ENCODE assay signal across 9 cellular contexts in genomic region chr2:66495788-66496640, GRCh38.
A peak's percentile ranks its signal among the peaks of the same experiment; 100 is the strongest.
DNase-seq lines count a peak whose midpoint lies in the region; ATAC-seq, FAIRE-seq and TF ChIP-seq lines count a peak whose summit lies in the region.
"Had no signal": no experiment of that assay in that cellular context is flagged by ENCODE, and none has a peak within 500 bp of the region (broad histone marks: within the 10 kb centered on the region; RNA-seq: fewer than 3 reads in every experiment).

No MANE protein-coding gene starts in this region.

- no peaks in the 10 kb centered on the region for H3K79me2 ChIP-seq in mammary epithelial cell (ENCODE audit: insufficient read depth, low read length)

- no peaks in the 10 kb centered on the region for H3K9me3 Mint-ChIP-seq in natural killer cell
- H3K9me3 Mint-ChIP-seq in activated naive CD8-positive, alpha-beta T cell treated with anti-CD3 and anti-CD28 coated beads for 36 hours = no peaks in the 10 kb centered on the region

- dilution Hi-C loops in mammary epithelial cell (cut with HindIII; ENCODE audit: low sequenced_read_pairs) = no loop called here

- peak overlapping the region; percentile 60 for H3K4me2 ChIP-seq in mammary epithelial cell (ENCODE audit: insufficient read depth, low read depth, low read length)

- WGBS in mammary epithelial cell (ENCODE audit: low coverage, missing lambda C conversion rate) = 48% methylated on average over 9 of the region's 13 CpGs
- WGBS in upper lobe of left lung, 2 donors = 42 to 50% methylated on average over 13 of the region's 13 CpGs
- WGBS in small intestine, 3 donors = 55 to 59% (median 58%) methylated on average over 13 of the region's 13 CpGs

- TF ChIP-seq CTCF in LNCaP clone FGC (IDR thresholded peaks at IDR 0.05; ENCODE audit: control insufficient read depth, extremely low read depth, insufficient read depth) (no peak), mammary epithelial cell (conservative IDR thresholded peaks at IDR 0.05 in 1 of 2, IDR thresholded peaks at IDR 0.05 in 1 of 2; ENCODE audit: extremely low read depth in 1 of 2, insufficient read depth in 1 of 2, low read depth in 1 of 2, low read length in 2 of 2) (peak in 1 of 2 donors; percentile 59), upper lobe of left lung (IDR thresholded peaks at IDR 0.05) (peak in 1 of 6 experiments; percentile 17), natural killer cell (IDR thresholded peaks at IDR 0.05) (no peak)

- peak overlapping the region; percentile 81 for H3K27ac ChIP-seq in mammary epithelial cell (ENCODE audit: insufficient read depth, low read depth, low read length)
- peak overlapping the region; percentile 58 to 80 (median 73) for H3K27ac ChIP-seq in upper lobe of left lung
- peak overlapping the region in 1 of 2 donors; percentile 50 for H3K27ac ChIP-seq in small intestine (ENCODE audit: low read depth in 1 of 2, low read length in 1 of 2)

- no peak for TF ChIP-seq POLR2A in upper lobe of left lung (IDR thresholded peaks at IDR 0.05)

- intact Hi-C loops in mammary epithelial cell (cut with micrococcal nuclease) (loop anchor here (2.0 kb wide), 1 partner anchor 61 kb away; the partner anchor contains the start of gene MEIS1), natural killer cell (cut with micrococcal nuclease) (no loop called here)

- FAIRE-seq in small intestine (lab: Jason Lieb, UNC) = no peak

- DNase-seq in LNCaP clone FGC (ENCODE audit: low read depth) (peak; percentile 56), mammary epithelial cell (peak; percentile 85), left lobe of liver (ENCODE audit: low spot score) (peak; percentile 78), upper lobe of left lung (peak in 1 of 2 donors; percentile 28), natural killer cell (no peak), small intestine (no peak)
- DNase-seq in activated naive CD8-positive, alpha-beta T cell treated with anti-CD3 and anti-CD28 coated beads for 36 hours = no peak

- no peak for TF ChIP-seq EP300 in upper lobe of left lung (IDR thresholded peaks at IDR 0.05)

- H3K9ac ChIP-seq in mammary epithelial cell (ENCODE audit: insufficient read depth, low read length) = no peak overlapping the region

- H3K36me3 ChIP-seq in mammary epithelial cell (ENCODE audit: insufficient read depth, low read length) (no peaks in the 10 kb centered on the region), upper lobe of left lung (peaks cover 0 to 3% (median 0%) of the 10 kb centered on the region in 4 donors), small intestine (ENCODE audit: control insufficient read depth in 2 of 2, insufficient read depth in 2 of 2, low read length in 2 of 2) (no peaks in the 10 kb centered on the region)

- H3K9me3 ChIP-seq in mammary epithelial cell (replicated peaks; ENCODE audit: insufficient read depth, low read length) = no peaks in the 10 kb centered on the region
- no peaks in the 10 kb centered on the region for H3K9me3 ChIP-seq in upper lobe of left lung
- no peaks in the 10 kb centered on the region for H3K9me3 ChIP-seq in small intestine (ENCODE audit: control insufficient read depth, low read depth)

- H3K4me1 Mint-ChIP-seq in natural killer cell = no peaks in the 10 kb centered on the region
- H3K4me1 Mint-ChIP-seq in activated naive CD8-positive, alpha-beta T cell treated with anti-CD3 and anti-CD28 coated beads for 36 hours = no peaks in the 10 kb centered on the region

- no peak overlapping the region for H3K27ac Mint-ChIP-seq in natural killer cell
- no peak overlapping the region for H3K27ac Mint-ChIP-seq in activated naive CD8-positive, alpha-beta T cell treated with anti-CD3 and anti-CD28 coated beads for 36 hours
- H3K27ac Mint-ChIP-seq: activated naive CD8-positive, alpha-beta T cell had no signal

- TSS peak; percentile 64 for BruUV-seq in mammary epithelial cell (replicated peaks; lab: Mats Ljungman, UMichigan)

- H2AFZ ChIP-seq in mammary epithelial cell (ENCODE audit: low read depth, low read length) = peak overlapping the region; percentile 76

- ATAC-seq in left lobe of liver (peak; percentile 90), upper lobe of left lung (ENCODE audit: low FRiP score in 2 of 2) (peak; percentile 58 to 66), GM18861 (IDR thresholded peaks at IDR 0.05; ENCODE audit: unreplicated experiment) (no peak), natural killer cell (no peak)

- in situ Hi-C loops in mammary epithelial cell (cut with MboI; ENCODE audit: low sequenced_read_pairs in 2 of 2) = loop anchor here in 1 of 2 donors (10.0 kb wide), 1 partner anchor 61 kb away; the partner anchor contains the start of gene MEIS1

- H3K27me3 Mint-ChIP-seq in natural killer cell (ENCODE audit: low read depth in 2 of 2) = no peaks in the 10 kb centered on the region
- no peaks in the 10 kb centered on the region for H3K27me3 Mint-ChIP-seq in activated naive CD8-positive, alpha-beta T cell treated with anti-CD3 and anti-CD28 coated beads for 36 hours

- no peaks in the 10 kb centered on the region for H3K27me3 ChIP-seq in mammary epithelial cell (ENCODE audit: insufficient read depth, low read length)
- H3K27me3 ChIP-seq in upper lobe of left lung = no peaks in the 10 kb centered on the region
- no peaks in the 10 kb centered on the region for H3K27me3 ChIP-seq in small intestine (ENCODE audit: control insufficient read depth in 2 of 2, insufficient read depth in 2 of 2, low read length in 2 of 2)

- no peaks in the 10 kb centered on the region for H3K36me3 Mint-ChIP-seq in natural killer cell
- no peaks in the 10 kb centered on the region for H3K36me3 Mint-ChIP-seq in activated naive CD8-positive, alpha-beta T cell treated with anti-CD3 and anti-CD28 coated beads for 36 hours
- H3K36me3 Mint-ChIP-seq: activated naive CD8-positive, alpha-beta T cell had no signal

- H3K4me3 ChIP-seq in LNCaP clone FGC (ENCODE audit: low read depth, low read length) (peak overlapping the region; percentile 5; the same call in 1 of the 2 replicates), mammary epithelial cell (replicated peaks in 1 of 3; ENCODE audit: insufficient read depth in 1 of 3, low read depth in 2 of 3, low read length in 3 of 3) (peak overlapping the region in 1 of 3 experiments; percentile 13), upper lobe of left lung (no peak overlapping the region), small intestine (ENCODE audit: low read depth in 1 of 2, low read length in 2 of 2) (no peak overlapping the region)

- CTCF ChIA-PET in mammary epithelial cell (lab: Charles Lee; ENCODE audit: low non-redundant PET) = no interaction called here

- no peak overlapping the region for H3K4me3 Mint-ChIP-seq in natural killer cell
- H3K4me3 Mint-ChIP-seq in activated naive CD8-positive, alpha-beta T cell treated with anti-CD3 and anti-CD28 coated beads for 36 hours = no peak overlapping the region
- H3K4me3 Mint-ChIP-seq: activated naive CD8-positive, alpha-beta T cell had no signal

- peaks cover 21% of the 10 kb centered on the region for H3K4me1 ChIP-seq in mammary epithelial cell (ENCODE audit: insufficient read depth, low read length)
- peaks cover 39 to 63% (median 49%) of the 10 kb centered on the region in 4 donors for H3K4me1 ChIP-seq in upper lobe of left lung
- peaks cover 0 to 10% of the 10 kb centered on the region in 2 donors for H3K4me1 ChIP-seq in small intestine (ENCODE audit: control insufficient read depth in 2 of 2, insufficient read depth in 1 of 2, low read depth in 1 of 2, low read length in 1 of 2)

- H4K20me1 ChIP-seq in mammary epithelial cell (ENCODE audit: insufficient read depth, low read length) = no peaks in the 10 kb centered on the region

Comparison
In these comparisons a context has a peak if more than half of its experiments do, and no peak if none do; other contexts are left out.
1. DNase-seq: peak in LNCaP clone FGC (single experiment), mammary epithelial cell (single experiment) and left lobe of liver (single experiment); none in natural killer cell (single experiment), small intestine (single experiment) and activated naive CD8-positive, alpha-beta T cell treated with anti-CD3 and anti-CD28 coated beads for 36 hours (single experiment).
2. ATAC-seq: peak in left lobe of liver (single experiment) and upper lobe of left lung (2 of 2); none in GM18861 (single experiment) and natural killer cell (0 of 3).